ENCODE assay signal across 16 cellular contexts in the genomic region with DNA sequence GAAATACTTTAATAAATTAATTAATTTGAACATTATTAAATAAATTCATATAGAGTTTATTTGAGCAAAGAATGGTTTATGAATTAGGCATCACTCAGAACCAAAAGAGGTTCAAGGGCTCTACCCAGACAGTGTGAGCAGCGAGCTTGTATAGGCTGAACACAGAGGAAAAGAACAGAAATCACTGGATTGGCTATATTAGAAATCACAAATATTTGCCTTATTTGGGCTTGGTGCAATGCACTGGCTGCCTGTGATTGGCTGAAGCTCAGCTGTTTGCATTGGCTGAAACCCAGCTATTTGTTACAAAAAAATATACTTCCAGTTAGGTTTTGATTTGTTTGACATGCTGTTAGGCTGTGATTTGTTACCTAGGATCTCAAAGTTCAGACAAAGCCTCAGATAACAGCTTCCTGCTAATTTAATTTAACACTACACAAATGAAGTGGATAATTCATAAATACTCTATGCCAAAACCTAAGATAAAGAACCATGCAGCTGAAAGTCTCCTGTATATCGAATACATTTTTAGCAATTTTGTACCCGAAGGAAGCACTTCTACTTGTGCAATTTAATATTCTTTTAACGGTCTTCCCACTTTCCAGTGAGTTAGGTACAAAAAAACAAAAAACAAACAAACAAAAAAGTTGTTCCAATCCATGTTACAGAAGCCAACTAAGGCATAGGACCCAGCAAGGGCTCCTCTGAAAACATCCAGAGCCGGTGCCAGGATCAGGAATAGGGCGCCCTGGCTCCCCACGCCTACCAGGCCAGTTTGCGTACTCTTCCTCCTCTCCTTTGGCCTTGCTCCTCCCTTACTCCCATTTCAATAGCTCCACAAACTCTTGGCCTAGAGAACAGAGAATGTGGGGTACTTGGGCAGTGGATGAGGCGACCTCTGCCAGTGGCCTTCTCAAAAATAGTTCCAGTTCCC.
"Had no signal": no experiment of that assay in that cellular context is flagged by ENCODE, and none has a peak within 500 bp of the region (broad histone marks: within the 10 kb centered on the region; RNA-seq: fewer than 3 reads in every experiment).

No MANE protein-coding gene starts in this region.

- H3K27me3 ChIP-seq: adrenal gland, cardiac muscle cell, dorsolateral prefrontal cortex, left lung, tibial artery had no signal

- DNase-seq: activated CD8-positive, alpha-beta memory T cell treated with anti-CD3 and anti-CD28 coated beads, Interleukin-2, amount 50 U/mL, for 4 hours; activated CD8-positive, alpha-beta T cell treated with anti-CD3 and anti-CD28 coated beads for 36 hours; activated effector memory CD4-positive, alpha-beta T cell treated with anti-CD3 and anti-CD28 coated beads, Interleukin-2, amount 50 U/mL, for 16 hours; activated T-cell treated with anti-CD3 and anti-CD28 coated beads, Interleukin-2, amount 50 U/mL, for 48 hours; dorsolateral prefrontal cortex; islet precursor cell; mesendoderm; stimulated activated CD4-positive, alpha-beta T cell treated with anti-CD3 and anti-CD28 coated beads, Interleukin-12 subunit alpha, Interleukin-12 subunit beta, amount 100 ng/mL, for 4 hours; stimulated activated CD4-positive, alpha-beta T cell treated with anti-CD3 and anti-CD28 coated beads, Interleukin-2, amount 100 ng/mL, for 24 hours; T-helper 1 cell; tibial artery had no signal

- H3K4me3 ChIP-seq: adrenal gland, cardiac muscle cell, dorsolateral prefrontal cortex, left lung, tibial artery had no signal

- H3K9me3 ChIP-seq: adrenal gland, left lung, tibial artery had no signal

- FAIRE-seq: endometrium had no signal

- H3K36me3 ChIP-seq: adrenal gland, cardiac muscle cell, left lung, tibial artery had no signal

- H3K4me1 ChIP-seq: left lung, tibial artery had no signal

- H3K27ac ChIP-seq: cardiac muscle cell, dorsolateral prefrontal cortex, left lung, tibial artery, VCaP had no signal
